Comparison of ENCODE assay signal across 14 cellular contexts in the genomic region with DNA sequence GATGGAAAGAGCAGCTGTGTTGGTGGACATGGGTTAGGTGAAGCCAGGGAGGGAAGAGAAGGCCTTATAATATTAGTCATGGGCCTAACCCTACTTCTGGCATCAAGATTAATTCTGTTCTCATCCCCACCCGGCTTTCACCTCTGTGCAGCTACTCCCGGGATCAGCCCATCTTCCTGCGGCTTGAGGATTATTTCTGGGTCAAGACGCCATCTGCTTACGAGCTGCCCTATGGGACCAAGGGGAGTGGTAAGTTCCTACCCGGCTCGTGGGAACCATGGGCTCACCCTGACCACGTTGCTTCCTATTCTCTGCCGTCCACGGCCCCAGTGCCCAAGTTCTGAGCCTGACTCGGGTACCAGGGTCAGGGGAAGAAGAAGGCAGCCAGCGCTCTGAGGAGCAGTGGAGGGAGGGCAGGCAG. TPM values are rescaled to one million over a fixed set of nuclear protein-coding genes. Genes with fewer than 3 reads are reported as not detected.
DNase-seq lines count a peak whose midpoint lies in the region; ATAC-seq and TF ChIP-seq lines count a peak whose summit lies in the region.
"Had no signal": no experiment of that assay in that cellular context is flagged by ENCODE, and none has a peak within 500 bp of the region (broad histone marks: within the 10 kb centered on the region; RNA-seq: fewer than 3 reads in every experiment).

No MANE protein-coding gene starts in this region.

- POLR2A ChIA-PET in activated CD8-positive, alpha-beta T cell treated with anti-CD3 and anti-CD28 coated beads, Interleukin-2, amount 10 ng/mL, durations not matched to agents 7 days and 5 days (lab: Charles Lee) = no interaction called here
- POLR2A ChIA-PET in activated CD8-positive, alpha-beta T cell treated with anti-CD3 and anti-CD28 coated beads for 36 hours (lab: Charles Lee) = no interaction called here
- POLR2A ChIA-PET in GM10248 (lab: Yijun Ruan, JAX) = no interaction called here

- no peak for DNase-seq in activated CD8-positive, alpha-beta T cell treated with anti-CD3 and anti-CD28 coated beads, Interleukin-2, amount 10 ng/mL, durations not matched to agents 7 days and 5 days
- DNase-seq in activated CD8-positive, alpha-beta T cell treated with anti-CD3 and anti-CD28 coated beads for 36 hours = no peak
- DNase-seq in myocyte (ENCODE audit: low read depth) (peak; percentile 73), tibial nerve (ENCODE audit: low spot score in 2 of 2) (no peak), GM10248 (ENCODE audit: extremely low spot score) (no peak), T-helper 17 cell (no peak), GDM1 (lab: John Stamatoyannopoulos, UW) (no peak)
- DNase-seq: CD4-positive, alpha-beta memory T cell; MV-4-11; NCI-H1417 treated with DMSO at 0.1 percent for 48 hours; NCI-H1930 had no signal

- H3K36me3 ChIP-seq in tibial nerve = peaks cover 0 to 38% (median 0%) of the 10 kb centered on the region in 3 donors

- H3K4me3 ChIP-seq in tibial nerve = no peak overlapping the region
- H3K4me3 ChIP-seq: K562 had no signal

- no peak for TF ChIP-seq CTCF in activated CD8-positive, alpha-beta T cell treated with anti-CD3 and anti-CD28 coated beads for 36 hours (IDR thresholded peaks at IDR 0.05)
- no peak for TF ChIP-seq CTCF in tibial nerve (IDR thresholded peaks at IDR 0.05)
- TF ChIP-seq CTCF in GM10248 (IDR thresholded peaks at IDR 0.05; ENCODE audit: control extremely low read depth, extremely low read depth, low read depth, missing control alignments) = no peak

- CTCF ChIA-PET in activated CD8-positive, alpha-beta T cell treated with anti-CD3 and anti-CD28 coated beads, Interleukin-2, amount 10 ng/mL, durations not matched to agents 7 days and 5 days (lab: Charles Lee) = no interaction called here
- CTCF ChIA-PET in activated CD8-positive, alpha-beta T cell treated with anti-CD3 and anti-CD28 coated beads for 36 hours (lab: Charles Lee) = no interaction called here
- CTCF ChIA-PET in GM10248 (lab: Yijun Ruan, JAX) = no interaction called here

- H3K27me3 Mint-ChIP-seq in activated CD8-positive, alpha-beta T cell treated with anti-CD3 and anti-CD28 coated beads, Interleukin-2, amount 10 ng/mL, durations not matched to agents 7 days and 5 days (ENCODE audit: low read depth) = no peaks in the 10 kb centered on the region
- H3K27me3 Mint-ChIP-seq in activated CD8-positive, alpha-beta T cell treated with anti-CD3 and anti-CD28 coated beads for 36 hours = no peaks in the 10 kb centered on the region
- no peaks in the 10 kb centered on the region for H3K27me3 Mint-ChIP-seq in T-helper 17 cell
- H3K27me3 Mint-ChIP-seq: CD4-positive, alpha-beta memory T cell had no signal

- no peak for ATAC-seq in activated CD8-positive, alpha-beta T cell treated with anti-CD3 and anti-CD28 coated beads, Interleukin-2, amount 10 ng/mL, durations not matched to agents 7 days and 5 days
- ATAC-seq in activated CD8-positive, alpha-beta T cell treated with anti-CD3 and anti-CD28 coated beads for 36 hours = no peak
- no peak for ATAC-seq in T-helper 17 cell
- ATAC-seq: K562, Right ventricle myocardium inferior had no signal

- no peak for TF ChIP-seq POLR2A in tibial nerve (IDR thresholded peaks at IDR 0.05)

- intact Hi-C loops in activated CD8-positive, alpha-beta T cell treated with anti-CD3 and anti-CD28 coated beads for 36 hours (cut with micrococcal nuclease) = no loop called here

- H3K4me1 ChIP-seq in tibial nerve = peaks cover 0 to 76% (median 17%) of the 10 kb centered on the region in 4 donors

- no peaks in the 10 kb centered on the region for H3K9me3 ChIP-seq in tibial nerve
- H3K9me3 ChIP-seq in T-helper 17 cell (ENCODE audit: control insufficient read depth, low read length, poor library complexity, severe bottlenecking) = no peaks in the 10 kb centered on the region

- 69 to 76% methylated on average over 12 of the region's 12 CpGs for WGBS in tibial nerve, 2 donors

- peak overlapping the region; percentile 41 for H3K27ac ChIP-seq in angular gyrus (ENCODE audit: low read depth, low read length)
- peak overlapping the region; percentile 43 to 91 (median 70) for H3K27ac ChIP-seq in tibial nerve

- H3K4me3 Mint-ChIP-seq in activated CD8-positive, alpha-beta T cell treated with anti-CD3 and anti-CD28 coated beads, Interleukin-2, amount 10 ng/mL, durations not matched to agents 7 days and 5 days = no peak overlapping the region
- H3K4me3 Mint-ChIP-seq in activated CD8-positive, alpha-beta T cell treated with anti-CD3 and anti-CD28 coated beads for 36 hours = no peak overlapping the region
- H3K4me3 Mint-ChIP-seq in T-helper 17 cell = no peak overlapping the region
- H3K4me3 Mint-ChIP-seq: CD4-positive, alpha-beta memory T cell had no signal

- H3K9me3 Mint-ChIP-seq in activated CD8-positive, alpha-beta T cell treated with anti-CD3 and anti-CD28 coated beads, Interleukin-2, amount 10 ng/mL, durations not matched to agents 7 days and 5 days (ENCODE audit: insufficient read depth) = no peaks in the 10 kb centered on the region
- no peaks in the 10 kb centered on the region for H3K9me3 Mint-ChIP-seq in activated CD8-positive, alpha-beta T cell treated with anti-CD3 and anti-CD28 coated beads for 36 hours
- H3K9me3 Mint-ChIP-seq: CD4-positive, alpha-beta memory T cell had no signal

- TF ChIP-seq EP300 in tibial nerve (IDR thresholded peaks at IDR 0.05) = peak in 1 of 2 donors; percentile 43

- no peaks in the 10 kb centered on the region for H3K4me1 Mint-ChIP-seq in activated CD8-positive, alpha-beta T cell treated with anti-CD3 and anti-CD28 coated beads, Interleukin-2, amount 10 ng/mL, durations not matched to agents 7 days and 5 days (ENCODE audit: low read depth)
- no peaks in the 10 kb centered on the region for H3K4me1 Mint-ChIP-seq in activated CD8-positive, alpha-beta T cell treated with anti-CD3 and anti-CD28 coated beads for 36 hours (ENCODE audit: low read depth)
- H3K4me1 Mint-ChIP-seq in T-helper 17 cell = peaks cover 6% of the 10 kb centered on the region

- no peaks in the 10 kb centered on the region for H3K27me3 ChIP-seq in tibial nerve

- peaks cover 6% of the 10 kb centered on the region for H3K36me3 Mint-ChIP-seq in activated CD8-positive, alpha-beta T cell treated with anti-CD3 and anti-CD28 coated beads, Interleukin-2, amount 10 ng/mL, durations not matched to agents 7 days and 5 days (ENCODE audit: low read depth)
- H3K36me3 Mint-ChIP-seq in activated CD8-positive, alpha-beta T cell treated with anti-CD3 and anti-CD28 coated beads for 36 hours (ENCODE audit: low read depth) = no peaks in the 10 kb centered on the region
- peaks cover 8% of the 10 kb centered on the region for H3K36me3 Mint-ChIP-seq in T-helper 17 cell (ENCODE audit: low read depth)

- peak overlapping the region; percentile 18 for H3K27ac Mint-ChIP-seq in activated CD8-positive, alpha-beta T cell treated with anti-CD3 and anti-CD28 coated beads, Interleukin-2, amount 10 ng/mL, durations not matched to agents 7 days and 5 days
- no peak overlapping the region for H3K27ac Mint-ChIP-seq in activated CD8-positive, alpha-beta T cell treated with anti-CD3 and anti-CD28 coated beads for 36 hours
- no peak overlapping the region for H3K27ac Mint-ChIP-seq in T-helper 17 cell

RNA-seq across cellular contexts. Expression of a gene that starts 51.6 kb away (rescaled TPM):
- 10 to 100 TPM; 10.3 to 11.8 TPM for total RNA-seq in activated CD8-positive, alpha-beta T cell treated with anti-CD3 and anti-CD28 coated beads, Interleukin-2, amount 10 ng/mL, durations not matched to agents 7 days and 5 days
- 10 to 100 TPM; 10.7 to 11.7 TPM for total RNA-seq in activated CD8-positive, alpha-beta T cell treated with anti-CD3 and anti-CD28 coated beads for 36 hours
- total RNA-seq in myocyte (24.2 and 25.2 TPM in 2 replicates), tibial nerve (100 to 1,000 TPM in 2 of 4 donors, 10 to 100 TPM in 2; 68.1 to 162 (median 122) TPM), T-helper 17 cell (1 to 10 TPM; 3.0 to 4.8 TPM)
- polyA plus RNA-seq in myocyte (2012) = 43.7 TPM
